ENCODE assay signal across 8 cellular contexts in the genomic region with DNA sequence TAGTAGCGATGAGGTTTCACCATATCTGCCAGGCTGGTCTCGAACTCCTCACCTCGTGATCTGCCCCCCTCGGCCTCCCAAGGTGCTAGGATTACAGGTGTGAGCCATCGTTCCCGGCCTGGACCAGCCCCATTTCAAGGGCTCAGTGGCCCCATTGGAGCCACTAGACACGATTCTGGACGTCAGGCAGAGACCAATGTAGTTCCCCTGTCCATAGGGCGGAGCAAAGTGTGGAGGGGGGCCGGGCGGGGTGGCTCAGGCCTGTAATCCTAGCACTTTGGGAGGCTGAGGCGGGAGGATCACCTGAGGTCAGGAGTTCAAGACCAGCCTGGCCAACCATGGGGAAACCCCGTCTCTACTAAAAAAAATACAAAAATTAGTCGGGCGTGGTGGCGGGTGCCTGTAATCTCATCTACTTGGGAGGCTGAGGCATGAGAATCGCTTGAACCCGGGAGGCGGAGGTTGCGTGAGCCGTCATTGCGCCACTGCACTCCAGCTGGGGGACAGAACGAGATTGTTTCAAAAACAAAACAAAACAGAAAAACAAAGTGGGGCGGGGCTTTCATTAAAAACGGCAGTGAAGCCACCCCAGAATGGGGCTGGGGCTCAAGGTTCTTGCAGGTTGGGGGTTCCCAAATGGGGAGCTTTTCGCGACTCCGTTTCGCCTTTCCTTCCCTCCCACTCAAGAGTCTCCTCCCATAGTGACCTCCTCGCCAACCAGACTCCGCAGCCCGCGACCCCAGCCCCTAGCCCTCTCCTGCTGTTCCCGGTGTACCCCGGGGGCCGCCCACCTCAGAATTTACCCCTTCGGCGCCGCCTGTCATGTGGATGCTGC. TPM values are rescaled to one million over a fixed set of nuclear protein-coding genes. Genes with fewer than 3 reads are reported as not detected.
DNase-seq lines count a peak whose midpoint lies in the region; ATAC-seq, FAIRE-seq and TF ChIP-seq lines count a peak whose summit lies in the region.

No MANE protein-coding gene starts in this region.

- H3K9me3 ChIP-seq in KOPT-K1 (ENCODE audit: insufficient read depth, low read length, poor library complexity, severe bottlenecking) (no peaks in the 10 kb centered on the region), mucosa of stomach (ENCODE audit: control insufficient read depth, low read length) (no peaks in the 10 kb centered on the region)

- no peak for FAIRE-seq in bronchial epithelial cell (lab: Jason Lieb, UNC)

- no peak for ATAC-seq in GM18858 (IDR thresholded peaks at IDR 0.05; ENCODE audit: unreplicated experiment)
- no peak for ATAC-seq in GM21737 (IDR thresholded peaks at IDR 0.05; ENCODE audit: unreplicated experiment)
- no peak for ATAC-seq in GM19463 (IDR thresholded peaks at IDR 0.05; ENCODE audit: unreplicated experiment)

- H2AFZ ChIP-seq in ACC112 (ENCODE audit: low read length, unreplicated experiment) = peak overlapping the region; percentile 93

- no peak for DNase-seq in bronchial epithelial cell (ENCODE audit: low read depth)
- DNase-seq in GM10266 (ENCODE audit: extremely low spot score) = no peak

- H3K36me3 ChIP-seq in ACC112 (ENCODE audit: insufficient read depth, low read length) (no peaks in the 10 kb centered on the region), KOPT-K1 (ENCODE audit: insufficient read depth, low read length) (peaks cover 15% of the 10 kb centered on the region), bronchial epithelial cell (ENCODE audit: control insufficient read depth, insufficient read depth, low read length) (no peaks in the 10 kb centered on the region), mucosa of stomach (ENCODE audit: control insufficient read depth, insufficient read depth, low read length) (no peaks in the 10 kb centered on the region)

- peaks cover 16% of the 10 kb centered on the region for H3K79me2 ChIP-seq in ACC112 (ENCODE audit: control insufficient read depth, insufficient read depth, low read length, unreplicated experiment)

- H3K27me3 ChIP-seq in ACC112 (ENCODE audit: insufficient read depth, low read length) (no peaks in the 10 kb centered on the region), bronchial epithelial cell (ENCODE audit: control insufficient read depth, insufficient read depth, low read length) (no peaks in the 10 kb centered on the region), mucosa of stomach (ENCODE audit: control insufficient read depth, insufficient read depth, low read length) (no peaks in the 10 kb centered on the region)

- peaks cover 12% of the 10 kb centered on the region for H3K4me1 ChIP-seq in ACC112 (ENCODE audit: control insufficient read depth, insufficient read depth, low read length, unreplicated experiment)
- no peaks in the 10 kb centered on the region for H3K4me1 ChIP-seq in mucosa of stomach (ENCODE audit: control insufficient read depth, insufficient read depth, low read length)

- peak overlapping the region; percentile 100 for H3K4me3 ChIP-seq in ACC112 (ENCODE audit: low read depth, low read length)
- H3K4me3 ChIP-seq in bronchial epithelial cell (ENCODE audit: low read depth, low read length) = peak overlapping the region; percentile 45
- H3K4me3 ChIP-seq in mucosa of stomach (ENCODE audit: low read length) = peak overlapping the region; percentile 62

- H3K27ac ChIP-seq in ACC112 (ENCODE audit: low read depth, low read length) (no peak overlapping the region), KOPT-K1 (ENCODE audit: low read depth, low read length, poor library complexity, severe bottlenecking) (peak overlapping the region; percentile 81)

- H3K9ac ChIP-seq in mucosa of stomach (ENCODE audit: low read length) = peak overlapping the region; percentile 70

- TF ChIP-seq CTCF in bronchial epithelial cell (IDR thresholded peaks at IDR 0.05; ENCODE audit: insufficient read depth, low read length, severe bottlenecking) (no peak), GM10266 (IDR thresholded peaks at IDR 0.05; ENCODE audit: control insufficient read depth, insufficient read depth, low read depth, missing control alignments) (no peak)

RNA-seq across cellular contexts. Expression of gene TECR, which starts 0.8 kb away (rescaled TPM):
- total RNA-seq in bronchial epithelial cell = 20.0 and 46.3 TPM in 2 replicates

RNA-seq across cellular contexts. Expression of gene DNAJB1, which starts 10.4 kb away (rescaled TPM):
- total RNA-seq in bronchial epithelial cell = 58.4 and 117 TPM in 2 replicates

RNA-seq across cellular contexts. Expression of gene GIPC1, which starts 32.7 kb away (rescaled TPM):
- 327 and 466 TPM in 2 replicates for total RNA-seq in bronchial epithelial cell

RNA-seq across cellular contexts. Expression of gene NDUFB7, which starts 43.2 kb away (rescaled TPM):
- 192 and 347 TPM in 2 replicates for total RNA-seq in bronchial epithelial cell

RNA-seq across cellular contexts. Expression of gene PTGER1, which starts 53.5 kb away (rescaled TPM):
- 1.5 and 2.6 TPM in 2 replicates for total RNA-seq in bronchial epithelial cell

Comparison
In these comparisons a context has a peak if more than half of its experiments do, and no peak if none do; other contexts are left out.
1. H3K4me3 ChIP-seq: peak in every context shown above with its lines; median percentile 100 in ACC112; 62 in mucosa of stomach; 45 in bronchial epithelial cell.